17 cellular contexts compared by ENCODE assay signal in genomic region chr1:118366296-118366695, GRCh38.
"Had no signal": no experiment of that assay in that cellular context is flagged by ENCODE, and none has a peak within 500 bp of the region (broad histone marks: within the 10 kb centered on the region; RNA-seq: fewer than 3 reads in every experiment).

No MANE protein-coding gene starts in this region.

- H3K9me3 ChIP-seq: testis had no signal

- H3K27me3 ChIP-seq: dorsolateral prefrontal cortex, neutrophil, stomach, testis, upper lobe of left lung had no signal

- H3K4me1 ChIP-seq: parathyroid adenoma, stomach, testis, upper lobe of left lung had no signal

- ATAC-seq: activated CD4-positive, alpha-beta T cell treated with anti-CD3 and anti-CD28 coated beads for 36 hours; natural killer cell; sciatic nerve; stimulated activated effector memory CD8-positive, alpha-beta T cell treated with anti-CD3 and anti-CD28 coated beads, Interleukin-12 subunit alpha, Interleukin-12 subunit beta, amount 100 ng/mL, for 72 hours; WTC11 had no signal

- FAIRE-seq: colon had no signal

- H3K36me3 ChIP-seq: neutrophil, stomach, upper lobe of left lung had no signal

- H3K4me3 ChIP-seq: dorsolateral prefrontal cortex, stomach, testis, upper lobe of left lung had no signal

- H3K27ac ChIP-seq: dorsolateral prefrontal cortex, neutrophil, parathyroid adenoma, stomach, testis, upper lobe of left lung had no signal

- DNase-seq: activated CD4-positive, alpha-beta T cell treated with anti-CD3 and anti-CD28 coated beads for 36 hours; activated CD4-positive, alpha-beta T cell treated with anti-CD3 and anti-CD28 coated beads, Interleukin-2, amount 50 U/mL, for 48 hours; activated gamma-delta T cell; central memory CD4-positive, alpha-beta T cell; dorsolateral prefrontal cortex; mesenchymal stem cell; natural killer cell; stimulated activated CD4-positive, alpha-beta T cell treated with anti-CD3 and anti-CD28 coated beads, Interleukin-4, amount 100 ng/mL, for 24 hours; stomach; testis; upper lobe of left lung had no signal
